19 cellular contexts compared by ENCODE assay signal in the genomic region with DNA sequence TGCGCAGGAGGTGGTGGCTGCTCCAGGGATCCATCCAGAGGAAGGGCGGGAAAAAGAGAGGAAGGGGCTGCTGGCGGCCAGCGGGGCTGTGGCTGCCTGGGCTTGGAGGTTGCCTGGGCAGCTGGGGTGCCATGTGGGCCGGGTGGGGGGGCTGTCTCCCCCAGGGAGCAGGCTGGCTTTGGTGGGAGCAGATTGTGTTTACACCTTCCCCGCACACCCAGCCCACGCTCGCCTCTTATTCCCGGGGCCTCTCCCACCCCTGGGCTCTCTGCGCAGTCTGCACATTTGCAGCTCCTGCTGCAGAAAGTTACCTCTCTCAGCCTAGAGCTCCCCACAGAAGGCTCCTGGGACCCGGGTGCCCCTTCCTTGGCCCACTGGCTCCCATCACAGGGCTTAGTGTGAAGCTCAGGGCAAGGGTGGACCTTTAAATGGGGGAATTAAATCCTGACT. TPM values are rescaled to one million over a fixed set of nuclear protein-coding genes. Genes with fewer than 3 reads are reported as not detected.
DNase-seq lines count a peak whose midpoint lies in the region; ATAC-seq, FAIRE-seq and TF ChIP-seq lines count a peak whose summit lies in the region.
"Had no signal": no experiment of that assay in that cellular context is flagged by ENCODE, and none has a peak within 500 bp of the region (broad histone marks: within the 10 kb centered on the region; RNA-seq: fewer than 3 reads in every experiment).

No MANE protein-coding gene starts in this region.

- no peaks in the 10 kb centered on the region for H3K9me2 ChIP-seq in hepatocyte (replicated peaks; ENCODE audit: insufficient read depth)

- no peak for TF ChIP-seq POLR2A in gastrocnemius medialis (IDR thresholded peaks at IDR 0.05)
- TF ChIP-seq POLR2A in H54 (IDR thresholded peaks at IDR 0.05; ENCODE audit: low read depth, low read length) = no peak

- H4K20me1 ChIP-seq in hepatocyte (ENCODE audit: insufficient read depth, poor library complexity, severe bottlenecking) = no peaks in the 10 kb centered on the region

- in situ Hi-C loops in gastrocnemius medialis (cut with MboI; ENCODE audit: low sequenced_read_pairs in 4 of 4) (no loop called here), GM13976 (cut with MboI; ENCODE audit: low sequenced_read_pairs, unreplicated experiment) (no loop called here)

- WGBS in hepatocyte (ENCODE audit: low lambda C conversion rate, missing lambda C conversion rate) = 76% methylated on average over 9 of the region's 11 CpGs

- H3K4me2 ChIP-seq in hepatocyte = peak overlapping the region; percentile 66

- no peaks in the 10 kb centered on the region for H3K27me3 ChIP-seq in hepatocyte
- H3K27me3 ChIP-seq in gastrocnemius medialis = no peaks in the 10 kb centered on the region

- CTCF ChIA-PET in RWPE1 (lab: Yijun Ruan, JAX) = interaction anchor here (2.1 kb wide), 1 partner anchor 22 kb away, joined by 9 read pairs; no protein-coding TSS in a partner anchor

- FAIRE-seq in H54 (lab: Jason Lieb, UNC) = no peak

- POLR2A ChIA-PET in RWPE1 (lab: Yijun Ruan, JAX; ENCODE audit: low non-redundant PET) = no interaction called here

- no peak overlapping the region for H2AFZ ChIP-seq in hepatocyte

- DNase-seq in RWPE1 (ENCODE audit: low spot score) (no peak), hepatocyte (ENCODE audit: low spot score) (no peak), gastrocnemius medialis (no peak), GM13976 (ENCODE audit: low spot score) (no peak), H54 (ENCODE audit: insufficient read length, low spot score) (no peak), NCI-H774 (lab: John Stamatoyannopoulos, UW) (no peak)
- DNase-seq: activated CD4-positive, alpha-beta T cell treated with anti-CD3 and anti-CD28 coated beads, Interleukin-2, amount 10 ng/mL, durations not matched to agents 24 days and 14 days; activated naive CD4-positive, alpha-beta T cell; Calu3; effector memory CD4-positive, alpha-beta T cell; natural killer cell; NCI-H1436; NCI-H510A treated with DMSO at 0.1 percent for 48 hours; OCI-M1; stimulated activated CD4-positive, alpha-beta T cell treated with anti-CD3 and anti-CD28 coated beads, Interleukin-1b, Interleukin-23, amount 100 ng/mL, for 48 hours had no signal

- no peaks in the 10 kb centered on the region for H3K36me3 ChIP-seq in hepatocyte (replicated peaks; ENCODE audit: insufficient read depth, low read depth)
- H3K36me3 ChIP-seq in gastrocnemius medialis = no peaks in the 10 kb centered on the region
- H3K36me3 ChIP-seq: HAP-1 had no signal

- no peaks in the 10 kb centered on the region for H3K79me2 ChIP-seq in hepatocyte

- H3K4me3 ChIP-seq in hepatocyte (no peak overlapping the region), gastrocnemius medialis (no peak overlapping the region)
- H3K4me3 ChIP-seq: HAP-1 had no signal

- H3K4me1 ChIP-seq in hepatocyte (ENCODE audit: insufficient read depth) (peaks cover 54% of the 10 kb centered on the region), gastrocnemius medialis (peaks cover 68 to 72% of the 10 kb centered on the region in 2 donors)

- ATAC-seq in gastrocnemius medialis (no peak), HG03280 (IDR thresholded peaks at IDR 0.05; ENCODE audit: unreplicated experiment) (no peak)

- intact Hi-C loops in gastrocnemius medialis (cut with DNase I; ENCODE audit: low total_unique reads) = no loop called here

- TF ChIP-seq CTCF in C4-2B (conservative IDR thresholded peaks at IDR 0.05) = no peak
- no peak for TF ChIP-seq CTCF in RWPE1 (conservative IDR thresholded peaks at IDR 0.05; ENCODE audit: low read depth)
- no peak for TF ChIP-seq CTCF in hepatocyte (IDR thresholded peaks at IDR 0.05; ENCODE audit: poor library complexity)
- no peak for TF ChIP-seq CTCF in gastrocnemius medialis (IDR thresholded peaks at IDR 0.05 in 4 of 5, conservative IDR thresholded peaks at IDR 0.05 in 1 of 5)
- TF ChIP-seq CTCF in GM13976 (IDR thresholded peaks at IDR 0.05; ENCODE audit: borderline replicate concordance, control extremely low read depth, extremely low read depth, insufficient read depth, missing control alignments) = no peak

- peak overlapping the region; percentile 44 for H3K27ac ChIP-seq in C4-2B
- H3K27ac ChIP-seq in RWPE1 = peak overlapping the region; percentile 18; the same call in 1 of the 2 replicates
- H3K27ac ChIP-seq in hepatocyte = peak overlapping the region; percentile 60
- H3K27ac ChIP-seq in gastrocnemius medialis = peak overlapping the region; percentile 51 to 69 (median 63)
- H3K27ac ChIP-seq: SK-N-MC had no signal

- H3K9me3 ChIP-seq in hepatocyte (ENCODE audit: low read depth) (no peaks in the 10 kb centered on the region), gastrocnemius medialis (no peaks in the 10 kb centered on the region)
- H3K9me3 ChIP-seq: HAP-1 had no signal

RNA-seq across cellular contexts. Expression of a gene that starts 5.1 kb away (rescaled TPM):
- total RNA-seq in hepatocyte (2.0 and 2.7 TPM in 2 replicates), gastrocnemius medialis (1 to 10 TPM in 2 of 4 donors, under 1 TPM in 1, not detected in 1; 0.33 to 3.7 (median 1.1) TPM)
- 10.2 and 11.6 TPM in 2 replicates for polyA plus RNA-seq in hepatocyte
- total RNA-seq: activated CD4-positive, alpha-beta T cell treated with anti-CD3 and anti-CD28 coated beads, Interleukin-2, amount 10 ng/mL, durations not matched to agents 24 days and 14 days; Calu3 had no signal

RNA-seq across cellular contexts. Expression of a gene that starts 7.4 kb away (rescaled TPM):
- total RNA-seq in hepatocyte = 7.8 and 15.5 TPM in 2 replicates
- polyA plus RNA-seq in hepatocyte = 13.8 and 19.2 TPM in 2 replicates
- total RNA-seq in gastrocnemius medialis = 10 to 100 TPM in 2 of 4 donors, 1 to 10 TPM in 2; 8.1 to 19.7 (median 10.6) TPM
- total RNA-seq: activated CD4-positive, alpha-beta T cell treated with anti-CD3 and anti-CD28 coated beads, Interleukin-2, amount 10 ng/mL, durations not matched to agents 24 days and 14 days; Calu3 had no signal

RNA-seq across cellular contexts. Expression of a gene that starts 40.7 kb away (rescaled TPM):
- total RNA-seq in hepatocyte = 1.4 and 2.3 TPM in 2 replicates
- polyA plus RNA-seq in hepatocyte = 1.8 and 2.8 TPM in 2 replicates
- total RNA-seq in gastrocnemius medialis = 10 to 100 TPM; 13.6 to 31.1 (median 27.4) TPM
- total RNA-seq: activated CD4-positive, alpha-beta T cell treated with anti-CD3 and anti-CD28 coated beads, Interleukin-2, amount 10 ng/mL, durations not matched to agents 24 days and 14 days had no signal

RNA-seq across cellular contexts. Expression of a gene that starts 43.7 kb away (rescaled TPM):
- total RNA-seq in hepatocyte = 4.9 and 5.5 TPM in 2 replicates
- 11.0 and 11.7 TPM in 2 replicates for polyA plus RNA-seq in hepatocyte
- total RNA-seq in gastrocnemius medialis = 10 to 100 TPM; 11.4 to 29.8 (median 23.3) TPM
